ENCODE assay signal across 10 cellular contexts in genomic region chr1:91279-91678, GRCh38. TPM values are rescaled to one million over a fixed set of nuclear protein-coding genes. Genes with fewer than 3 reads are reported as not detected.
DNase-seq lines count a peak whose midpoint lies in the region; ATAC-seq, FAIRE-seq and TF ChIP-seq lines count a peak whose summit lies in the region.
"Not testable (repeated sequence)": the region's sequence is repeated elsewhere in the genome, so short reads cannot be mapped to it uniquely, and the experiment has no call there.
"Had no signal": no experiment of that assay in that cellular context is flagged by ENCODE, and none has a peak within 500 bp of the region (broad histone marks: within the 10 kb centered on the region; RNA-seq: fewer than 3 reads in every experiment).

No MANE protein-coding gene starts in this region.

- intact Hi-C loops in CD4-positive, alpha-beta T cell (cut with DNase I, micrococcal nuclease), result not testable (repeated sequence)

- H3K27me3 Mint-ChIP-seq in CD4-positive, alpha-beta T cell, result not testable (repeated sequence)

- not testable (repeated sequence) for H3K27me3 ChIP-seq in AG04450 (ENCODE audit: control insufficient read depth, insufficient read depth, low read length); CD4-positive, alpha-beta T cell (ENCODE audit: control insufficient read depth, insufficient read depth, low read length); KMS-11 (ENCODE audit: insufficient read depth, low read depth); foreskin keratinocyte

- not testable (repeated sequence) for H3K36me3 ChIP-seq in KMS-11 (ENCODE audit: insufficient read depth)

- H3K4me1 ChIP-seq in KMS-11 (ENCODE audit: low read depth, poor library complexity, severe bottlenecking); foreskin keratinocyte: not testable (repeated sequence)

- CTCF ChIA-PET in AG04450 (lab: Charles Lee); CD4-positive, alpha-beta T cell (lab: Charles Lee): not testable (repeated sequence)

- not testable (repeated sequence) for H3K27ac ChIP-seq in AG04450 (ENCODE audit: low read depth, low read length); CD4-positive, alpha-beta T cell (ENCODE audit: low read depth, low read length); KMS-11; VCaP; foreskin keratinocyte

- H3K27ac Mint-ChIP-seq in CD4-positive, alpha-beta T cell, result not testable (repeated sequence)

- peak; percentile 36 for FAIRE-seq in GM18507 (lab: Jason Lieb, UNC)

- DNase-seq in AG04450 (ENCODE audit: low read depth, low spot score); CD4-positive, alpha-beta T cell; GM18507 (ENCODE audit: extremely low spot score, insufficient read length, low read depth); foreskin keratinocyte: not testable (repeated sequence)

- POLR2A ChIA-PET in AG04450 (lab: Yijun Ruan, JAX); CD4-positive, alpha-beta T cell (lab: Charles Lee): not testable (repeated sequence)

- not testable (repeated sequence) for ATAC-seq in CD4-positive, alpha-beta T cell (ENCODE audit: poor library complexity); foreskin keratinocyte

- not testable (repeated sequence) for H2AFZ ChIP-seq in KMS-11 (ENCODE audit: low read depth)

- H3K9me3 Mint-ChIP-seq in CD4-positive, alpha-beta T cell, result not testable (repeated sequence)

- H3K4me3 ChIP-seq in AG04450 (ENCODE audit: low read depth, low read length); KMS-11 (IDR thresholded peaks at IDR 0.05; ENCODE audit: insufficient read depth, low read depth, low read length): not testable (repeated sequence)

- H3K4me3 Mint-ChIP-seq in CD4-positive, alpha-beta T cell, result not testable (repeated sequence)

- H3K9ac ChIP-seq in KMS-11, result not testable (repeated sequence)

- not testable (repeated sequence) for H4K20me1 ChIP-seq in KMS-11 (ENCODE audit: insufficient read depth)

- not testable (repeated sequence) for H3K36me3 Mint-ChIP-seq in CD4-positive, alpha-beta T cell (ENCODE audit: low read depth)

- H3K9me3 ChIP-seq in AG04450 (ENCODE audit: control insufficient read depth, insufficient read depth, low read length); CD4-positive, alpha-beta T cell (ENCODE audit: control insufficient read depth, low read length): not testable (repeated sequence)

- H3K4me1 Mint-ChIP-seq in CD4-positive, alpha-beta T cell (ENCODE audit: low read depth), result not testable (repeated sequence)

- not testable (repeated sequence) for H3K79me2 ChIP-seq in KMS-11 (ENCODE audit: insufficient read depth, low read depth)

- not testable (repeated sequence) for H3K4me2 ChIP-seq in KMS-11

- peak; percentile 27 for TF ChIP-seq CTCF in AG04450 (IDR thresholded peaks at IDR 0.05; ENCODE audit: low read depth, low read length)
- peak; percentile 34 for TF ChIP-seq CTCF in CD4-positive, alpha-beta T cell (IDR thresholded peaks at IDR 0.05)
- 0 out of 2 replicates have a peak, but pooled peaks have one; percentile 16 for TF ChIP-seq CTCF in KMS-11 (conservative IDR thresholded peaks at IDR 0.05; ENCODE audit: low read depth, low read length)
- peak; percentile 7; the same call in 1 of the 2 replicates for TF ChIP-seq CTCF in VCaP (conservative IDR thresholded peaks at IDR 0.05)
- TF ChIP-seq CTCF in foreskin keratinocyte (conservative IDR thresholded peaks at IDR 0.05), result peak; percentile 15

RNA-seq across cellular contexts. Expression of gene OR4F5, which starts 26.1 kb away (rescaled TPM):
- polyA plus RNA-seq in AG04450 (2011; rRNA removed) (not detected in 2 replicates), foreskin keratinocyte (not detected in 2 replicates)
- polyA minus RNA-seq in AG04450 (2011; rRNA and poly(A)+ RNA removed), result not detected in 2 replicates
- total RNA-seq in CD4-positive, alpha-beta T cell, result not detected
- total RNA-seq in foreskin keratinocyte, result not detected in 2 replicates
- total RNA-seq: A172; A673; Caco-2; CD8-positive, alpha-beta T cell had no signal
